20 cellular contexts compared by ENCODE assay signal in the genomic region with DNA sequence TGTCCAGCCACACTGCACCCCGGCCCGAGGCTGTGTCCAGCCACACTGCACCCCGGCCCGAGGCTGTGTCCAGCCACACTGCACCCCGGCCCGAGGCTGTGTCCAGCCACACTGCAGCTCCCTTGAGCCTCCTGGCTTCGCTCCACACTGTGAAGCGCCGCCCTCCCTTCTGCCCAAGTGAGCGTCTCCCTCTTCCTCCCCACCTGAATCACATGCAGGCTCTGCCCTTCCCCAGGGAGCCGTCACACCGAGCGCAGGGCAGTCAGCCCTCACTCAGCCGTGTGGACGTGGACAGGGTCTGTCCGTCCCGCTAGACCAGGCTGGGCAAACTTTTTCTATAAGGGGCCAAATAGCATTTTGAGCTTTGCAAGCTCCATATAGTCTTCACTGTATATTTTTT. TPM values are rescaled to one million over a fixed set of nuclear protein-coding genes. Genes with fewer than 3 reads are reported as not detected.
DNase-seq lines count a peak whose midpoint lies in the region; ATAC-seq and TF ChIP-seq lines count a peak whose summit lies in the region.
"Had no signal": no experiment of that assay in that cellular context is flagged by ENCODE, and none has a peak within 500 bp of the region (broad histone marks: within the 10 kb centered on the region; RNA-seq: fewer than 3 reads in every experiment).

No MANE protein-coding gene starts in this region.

- TF ChIP-seq POLR2A in thyroid gland (IDR thresholded peaks at IDR 0.05) = peak in 1 of 2 donors; percentile 27

- DNase-seq in activated effector memory CD4-positive, alpha-beta T cell treated with anti-CD3 and anti-CD28 coated beads, Interleukin-2, amount 50 U/mL, for 16 hours = peak; percentile 34
- DNase-seq in activated effector memory CD4-positive, alpha-beta T cell treated with Interleukin-2 at 50 U/mL for 16 hours = no peak
- DNase-seq in NCI-H2171 (lab: John Stamatoyannopoulos, UW) (peak; percentile 33), memory B cell (ENCODE audit: low spot score in 2 of 2) (no peak), thyroid gland (peak; percentile 89 to 90), HUDEP-2 (lab: John Stamatoyannopoulos, UW; ENCODE audit: unreplicated experiment in 76 of 76) (no peak)
- no peak for DNase-seq in CD8-positive, alpha-beta T cell
- no peak for DNase-seq in stimulated activated CD4-positive, alpha-beta T cell treated with anti-CD3 and anti-CD28 coated beads, Interleukin-1b, Interleukin-23, amount 100 ng/mL, for 48 hours
- DNase-seq: DND-41; GDM1; GOT3; HFFc6; Kasumi-1; NCI-H2029; NCI-H2227 treated with DMSO at 0.1 percent for 48 hours; NK-92 treated with Interleukin-12 subunit alpha and Interleukin-12 subunit beta, amount 100 ng/mL, for 24 hours; OCI-M1; RPMI8226 had no signal

- peaks cover 6 to 17% of the 10 kb centered on the region in 2 donors for H3K4me1 ChIP-seq in thyroid gland
- H3K4me1 ChIP-seq in CD8-positive, alpha-beta T cell (ENCODE audit: insufficient read depth, low read length) = no peaks in the 10 kb centered on the region

- TF ChIP-seq CTCF in thyroid gland (IDR thresholded peaks at IDR 0.05) = no peak
- no peak for TF ChIP-seq CTCF in CD8-positive, alpha-beta T cell (IDR thresholded peaks at IDR 0.05)

- no peaks in the 10 kb centered on the region for H3K27me3 ChIP-seq in thyroid gland
- no peaks in the 10 kb centered on the region for H3K27me3 ChIP-seq in CD8-positive, alpha-beta T cell (ENCODE audit: insufficient read depth, low read length)

- peaks cover 18% of the 10 kb centered on the region for H3K27me3 Mint-ChIP-seq in memory B cell
- peaks cover 2% of the 10 kb centered on the region for H3K27me3 Mint-ChIP-seq in CD8-positive, alpha-beta T cell (ENCODE audit: low read depth)

- 59 to 62% methylated on average over 10 of the region's 17 CpGs for WGBS in thyroid gland, 2 donors

- POLR2A ChIA-PET in CD8-positive, alpha-beta T cell (lab: Charles Lee) = no interaction called here

- H3K4me3 ChIP-seq in thyroid gland (replicated peaks in 1 of 3) = no peak overlapping the region
- no peak overlapping the region for H3K4me3 ChIP-seq in CD8-positive, alpha-beta T cell (ENCODE audit: low read depth, low read length)

- peak overlapping the region in 1 of 3 donors; percentile 62 for H3K27ac ChIP-seq in thyroid gland
- no peak overlapping the region for H3K27ac ChIP-seq in CD8-positive, alpha-beta T cell (ENCODE audit: low read depth, low read length)

- no peak overlapping the region for H3K27ac Mint-ChIP-seq in memory B cell
- H3K27ac Mint-ChIP-seq in CD8-positive, alpha-beta T cell = no peak overlapping the region
- H3K27ac Mint-ChIP-seq: HFFc6 had no signal

- CTCF ChIA-PET in CD8-positive, alpha-beta T cell (lab: Charles Lee) = no interaction called here

- H3K36me3 ChIP-seq in thyroid gland = no peaks in the 10 kb centered on the region
- no peaks in the 10 kb centered on the region for H3K36me3 ChIP-seq in CD8-positive, alpha-beta T cell (ENCODE audit: insufficient read depth, low read length)

- intact Hi-C loops in thyroid gland (cut with DNase I) = no loop called here
- intact Hi-C loops in CD8-positive, alpha-beta T cell (cut with DNase I, micrococcal nuclease) = no loop called here

- H3K4me1 Mint-ChIP-seq in memory B cell = peaks cover 16% of the 10 kb centered on the region
- peaks cover 2% of the 10 kb centered on the region for H3K4me1 Mint-ChIP-seq in CD8-positive, alpha-beta T cell (ENCODE audit: low read depth)

- H3K4me3 Mint-ChIP-seq in memory B cell = peak overlapping the region; percentile 51
- no peak overlapping the region for H3K4me3 Mint-ChIP-seq in CD8-positive, alpha-beta T cell
- H3K4me3 Mint-ChIP-seq: HFFc6 had no signal

- peaks cover 2% of the 10 kb centered on the region for H3K9me3 Mint-ChIP-seq in memory B cell
- H3K9me3 Mint-ChIP-seq in CD8-positive, alpha-beta T cell = no peaks in the 10 kb centered on the region

- peaks cover 2% of the 10 kb centered on the region for H3K36me3 Mint-ChIP-seq in memory B cell
- H3K36me3 Mint-ChIP-seq in CD8-positive, alpha-beta T cell = no peaks in the 10 kb centered on the region

- peak; percentile 23 for ATAC-seq in memory B cell (ENCODE audit: low read depth)
- ATAC-seq in CD8-positive, alpha-beta T cell = no peak
- ATAC-seq: HepG2 had no signal

- H3K9me3 ChIP-seq in thyroid gland = no peaks in the 10 kb centered on the region
- H3K9me3 ChIP-seq in CD8-positive, alpha-beta T cell (ENCODE audit: low read length) = no peaks in the 10 kb centered on the region

RNA-seq across cellular contexts. Expression of gene CFAP46, which starts 27.6 kb away (rescaled TPM):
- 10 to 100 TPM in 1 of 4 donors, 1 to 10 TPM in 3; 3.6 to 12.7 (median 9.1) TPM for total RNA-seq in thyroid gland
- not detected for total RNA-seq in CD8-positive, alpha-beta T cell
- total RNA-seq: SK-MEL-5 had no signal

Comparison
In these comparisons a context has a peak if more than half of its experiments do, and no peak if none do; other contexts are left out.
1. DNase-seq: peak in activated effector memory CD4-positive, alpha-beta T cell treated with anti-CD3 and anti-CD28 coated beads, Interleukin-2, amount 50 U/mL, for 16 hours (single experiment), NCI-H2171 (single experiment) and thyroid gland (2 of 2); none in activated effector memory CD4-positive, alpha-beta T cell treated with Interleukin-2 at 50 U/mL for 16 hours (single experiment), memory B cell (0 of 2), HUDEP-2 (0 of 76), CD8-positive, alpha-beta T cell (0 of 7) and stimulated activated CD4-positive, alpha-beta T cell treated with anti-CD3 and anti-CD28 coated beads, Interleukin-1b, Interleukin-23, amount 100 ng/mL, for 48 hours (single experiment).
2. RNA of gene CFAP46, which starts 27.6 kb away (total RNA-seq): 3.6 to 12.7 TPM in thyroid gland; not detected in CD8-positive, alpha-beta T cell; every median in the first group is over 4 times any median in the second.